Comparison of ENCODE assay signal across 14 cellular contexts in genomic region chr1:208979776-208980175, GRCh38.
"Had no signal": no experiment of that assay in that cellular context is flagged by ENCODE, and none has a peak within 500 bp of the region (broad histone marks: within the 10 kb centered on the region; RNA-seq: fewer than 3 reads in every experiment).

No MANE protein-coding gene starts in this region.

- H3K27me3 ChIP-seq: left lung, pancreas, sigmoid colon, thyroid gland had no signal

- H3K27ac ChIP-seq: coronary artery, left lung, pancreas, sigmoid colon, thyroid gland had no signal

- ATAC-seq: left lung; naive thymus-derived CD8-positive, alpha-beta T cell; stimulated activated naive B cell treated with anti-CD40 and anti-IgM and Interleukin-4, amounts not matched to agents 10 μg/mL and 1 μg/mL and 100 μg/mL, for 72 hours had no signal

- H3K4me1 ChIP-seq: left lung, pancreas, sigmoid colon had no signal

- H3K36me3 ChIP-seq: left lung, pancreas, sigmoid colon, thyroid gland had no signal

- H3K4me3 ChIP-seq: coronary artery, left lung, pancreas, sigmoid colon, thyroid gland had no signal

- H3K9me3 ChIP-seq: left lung, pancreas, sigmoid colon, thyroid gland had no signal

- DNase-seq: activated CD4-positive, alpha-beta T cell treated with anti-CD3 and anti-CD28 coated beads, Interleukin-2, amount 50 U/mL, for 48 hours; activated CD4-positive, CD25-positive, alpha-beta regulatory T cell treated with anti-CD3 and anti-CD28 coated beads, Interleukin-2, amount 50 U/mL, for 72 hours; activated naive CD4-positive, alpha-beta T cell treated with anti-CD3 and anti-CD28 coated beads for 36 hours; activated T-cell treated with anti-CD3 and anti-CD28 coated beads, Interleukin-2, amount 50 U/mL, for 1 hour; effector CD4-positive, alpha-beta T cell; hippocampal formation; left lung; naive thymus-derived CD8-positive, alpha-beta T cell; pancreas; sigmoid colon; stimulated activated CD4-positive, alpha-beta T cell treated with anti-CD3 and anti-CD28 coated beads, Interleukin-1b, Interleukin-23, amount 100 ng/mL, for 48 hours; stimulated activated naive B cell treated with anti-CD40 and anti-IgM and Interleukin-4, amounts not matched to agents 10 μg/mL and 1 μg/mL and 100 μg/mL, for 72 hours; thyroid gland had no signal
